In the genomic region with DNA sequence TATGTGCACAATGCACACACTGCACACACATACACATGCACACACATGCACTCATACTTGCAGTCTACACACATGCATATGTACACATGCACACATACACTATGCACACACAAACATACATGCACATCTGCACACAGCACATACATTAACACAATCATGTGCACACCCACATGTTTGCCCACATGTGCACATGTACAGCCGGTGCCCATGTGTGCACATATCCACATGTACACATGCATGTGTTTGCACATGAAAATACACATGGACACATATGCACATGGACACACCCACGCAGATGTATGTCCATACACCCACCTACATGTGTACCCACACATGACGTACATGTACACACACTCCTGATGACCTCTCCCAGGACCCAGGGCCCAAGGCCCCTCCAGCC, we compare ENCODE assay signal across 32 cellular contexts.
"Had no signal": no experiment of that assay in that cellular context is flagged by ENCODE, and none has a peak within 500 bp of the region (broad histone marks: within the 10 kb centered on the region; RNA-seq: fewer than 3 reads in every experiment).

No MANE protein-coding gene starts in this region.

- H3K27ac ChIP-seq: adrenal gland, body of pancreas, cardiac muscle cell, coronary artery, dorsolateral prefrontal cortex had no signal

- H3K4me3 ChIP-seq: adrenal gland, body of pancreas, cardiac muscle cell, coronary artery, dorsolateral prefrontal cortex had no signal

- H3K9me3 Mint-ChIP-seq: activated naive CD4-positive, alpha-beta T cell treated with anti-CD3 and anti-CD28 coated beads, Interleukin-2, amount 50 U/mL, for 24 hours had no signal

- FAIRE-seq: frontal cortex had no signal

- H3K4me3 Mint-ChIP-seq: activated CD4-positive, alpha-beta memory T cell treated with anti-CD3 and anti-CD28 coated beads for 36 hours; activated CD4-positive, alpha-beta T cell treated with anti-CD3 and anti-CD28 coated beads for 36 hours; activated CD4-positive, alpha-beta T cell treated with anti-CD3 and anti-CD28 coated beads, Interleukin-2, amount 10 ng/mL, durations not matched to agents 24 days and 14 days; activated CD8-positive, alpha-beta memory T cell treated with anti-CD3 and anti-CD28 coated beads, Interleukin-2, amount 10 ng/mL, durations not matched to agents 7 days and 5 days; activated CD8-positive, alpha-beta T cell treated with anti-CD3 and anti-CD28 coated beads, Interleukin-2, amount 10 ng/mL, durations not matched to agents 7 days and 5 days; activated naive CD4-positive, alpha-beta T cell treated with anti-CD3 and anti-CD28 coated beads for 36 hours; activated naive CD4-positive, alpha-beta T cell treated with anti-CD3 and anti-CD28 coated beads, Interleukin-2, amount 50 U/mL, for 24 hours; activated naive CD8-positive, alpha-beta T cell treated with anti-CD3 and anti-CD28 coated beads for 36 hours; activated naive CD8-positive, alpha-beta T cell treated with anti-CD3 and anti-CD28 coated beads, Interleukin-2, amount 50 U/mL, for 24 hours; activated T-helper 1 cell treated with anti-CD3 and anti-CD28 coated beads, Interleukin-12 subunit alpha, Interleukin-12 subunit beta, Interleukin-2, Interleukin-4 antibody, amounts not matched to agents 30 ng/mL and 10 ng/mL and 1 ng/mL, durations not matched to agents 14 hours and 24 hours and 36 hours; dendritic cell treated with granulocyte-macrophage colony-stimulating factor and Interleukin-4, amounts not matched to agents 40 ng/mL and 50 ng/mL, for 4 days had no signal

- H3K4me1 ChIP-seq: adrenal gland, body of pancreas had no signal

- H3K27ac Mint-ChIP-seq: activated CD4-positive, alpha-beta memory T cell treated with anti-CD3 and anti-CD28 coated beads for 36 hours; activated CD4-positive, alpha-beta T cell treated with anti-CD3 and anti-CD28 coated beads for 36 hours; activated CD4-positive, alpha-beta T cell treated with anti-CD3 and anti-CD28 coated beads, Interleukin-2, amount 10 ng/mL, durations not matched to agents 24 days and 14 days; activated CD8-positive, alpha-beta memory T cell treated with anti-CD3 and anti-CD28 coated beads, Interleukin-2, amount 10 ng/mL, durations not matched to agents 7 days and 5 days; activated CD8-positive, alpha-beta T cell treated with anti-CD3 and anti-CD28 coated beads, Interleukin-2, amount 10 ng/mL, durations not matched to agents 7 days and 5 days; activated naive CD4-positive, alpha-beta T cell treated with anti-CD3 and anti-CD28 coated beads for 36 hours; activated naive CD4-positive, alpha-beta T cell treated with anti-CD3 and anti-CD28 coated beads, Interleukin-2, amount 50 U/mL, for 24 hours; activated naive CD8-positive, alpha-beta T cell treated with anti-CD3 and anti-CD28 coated beads for 36 hours; activated naive CD8-positive, alpha-beta T cell treated with anti-CD3 and anti-CD28 coated beads, Interleukin-2, amount 50 U/mL, for 24 hours; activated T-helper 1 cell treated with anti-CD3 and anti-CD28 coated beads, Interleukin-12 subunit alpha, Interleukin-12 subunit beta, Interleukin-2, Interleukin-4 antibody, amounts not matched to agents 30 ng/mL and 10 ng/mL and 1 ng/mL, durations not matched to agents 14 hours and 24 hours and 36 hours; activated T-helper 2 cell treated with anti-CD3 and anti-CD28 coated beads, Interferon-gamma antibody, Interleukin-2, Interleukin-4, amounts not matched to agents 10 μg/mL and 5 μg/mL and 100 μg/mL, durations not matched to agents 14 hours and 24 hours and 36 hours; dendritic cell treated with granulocyte-macrophage colony-stimulating factor and Interleukin-4, amounts not matched to agents 40 ng/mL and 50 ng/mL, for 4 days had no signal

- H3K9me3 ChIP-seq: adrenal gland, body of pancreas had no signal

- H3K36me3 Mint-ChIP-seq: activated CD4-positive, alpha-beta memory T cell treated with anti-CD3 and anti-CD28 coated beads for 36 hours; activated CD8-positive, alpha-beta memory T cell treated with anti-CD3 and anti-CD28 coated beads, Interleukin-2, amount 10 ng/mL, durations not matched to agents 7 days and 5 days; activated naive CD4-positive, alpha-beta T cell treated with anti-CD3 and anti-CD28 coated beads, Interleukin-2, amount 50 U/mL, for 24 hours; activated naive CD8-positive, alpha-beta T cell treated with anti-CD3 and anti-CD28 coated beads for 36 hours had no signal

- H3K36me3 ChIP-seq: adrenal gland, cardiac muscle cell had no signal

- ATAC-seq: activated CD4-positive, alpha-beta T cell treated with anti-CD3 and anti-CD28 coated beads for 36 hours; activated CD8-positive, alpha-beta memory T cell treated with anti-CD3 and anti-CD28 coated beads, Interleukin-2, amount 10 ng/mL, durations not matched to agents 7 days and 5 days; activated CD8-positive, alpha-beta T cell treated with anti-CD3 and anti-CD28 coated beads, Interleukin-2, amount 10 ng/mL, durations not matched to agents 7 days and 5 days; activated naive CD8-positive, alpha-beta T cell treated with anti-CD3 and anti-CD28 coated beads, Interleukin-2, amount 50 U/mL, for 24 hours; body of pancreas; esophagus mucosa had no signal

- H3K4me1 Mint-ChIP-seq: activated CD4-positive, alpha-beta T cell treated with anti-CD3 and anti-CD28 coated beads for 36 hours; activated CD4-positive, alpha-beta T cell treated with anti-CD3 and anti-CD28 coated beads, Interleukin-2, amount 10 ng/mL, durations not matched to agents 24 days and 14 days; activated CD8-positive, alpha-beta memory T cell treated with anti-CD3 and anti-CD28 coated beads, Interleukin-2, amount 10 ng/mL, durations not matched to agents 7 days and 5 days; activated naive CD4-positive, alpha-beta T cell treated with anti-CD3 and anti-CD28 coated beads, Interleukin-2, amount 50 U/mL, for 24 hours; activated naive CD8-positive, alpha-beta T cell treated with anti-CD3 and anti-CD28 coated beads for 36 hours; activated naive CD8-positive, alpha-beta T cell treated with anti-CD3 and anti-CD28 coated beads, Interleukin-2, amount 50 U/mL, for 24 hours had no signal

- DNase-seq: activated CD4-positive, alpha-beta memory T cell treated with anti-CD3 and anti-CD28 coated beads for 36 hours; activated CD4-positive, alpha-beta T cell treated with anti-CD3 and anti-CD28 coated beads for 36 hours; activated CD4-positive, alpha-beta T cell treated with anti-CD3 and anti-CD28 coated beads, Interleukin-2, amount 10 ng/mL, durations not matched to agents 24 days and 14 days; activated CD4-positive, CD25-positive, alpha-beta regulatory T cell; activated CD4-positive, CD25-positive, alpha-beta regulatory T cell treated with anti-CD3 and anti-CD28 coated beads, Interleukin-2, amount 50 U/mL, for 72 hours; activated CD8-positive, alpha-beta memory T cell treated with anti-CD3 and anti-CD28 coated beads, Interleukin-2, amount 10 ng/mL, durations not matched to agents 7 days and 5 days; activated CD8-positive, alpha-beta memory T cell treated with anti-CD3 and anti-CD28 coated beads, Interleukin-2, amount 50 U/mL, for 4 hours; activated CD8-positive, alpha-beta T cell treated with anti-CD3 and anti-CD28 coated beads, Interleukin-2, amount 10 ng/mL, durations not matched to agents 7 days and 5 days; activated effector memory CD4-positive, alpha-beta T cell treated with anti-CD3 and anti-CD28 coated beads, Interleukin-2, amount 50 U/mL, for 16 hours; activated naive CD4-positive, alpha-beta T cell treated with anti-CD3 and anti-CD28 coated beads for 36 hours; activated naive CD8-positive, alpha-beta T cell treated with anti-CD3 and anti-CD28 coated beads for 36 hours; activated naive CD8-positive, alpha-beta T cell treated with anti-CD3 and anti-CD28 coated beads, Interleukin-2, amount 50 U/mL, for 24 hours; activated T-cell treated with anti-CD3 and anti-CD28 coated beads, Interleukin-2, amount 50 U/mL, for 1 hour; activated T-cell treated with anti-CD3 and anti-CD28 coated beads, Interleukin-2, amount 50 U/mL, for 48 hours; adrenal gland; amygdala; aorta; body of pancreas; central memory CD4-positive, alpha-beta T cell; dorsolateral prefrontal cortex; effector memory CD4-positive, alpha-beta T cell; foreskin fibroblast; head of caudate nucleus; T-helper 2 cell had no signal

- H3K27me3 Mint-ChIP-seq: activated CD4-positive, alpha-beta memory T cell treated with anti-CD3 and anti-CD28 coated beads for 36 hours; activated CD4-positive, alpha-beta T cell treated with anti-CD3 and anti-CD28 coated beads for 36 hours; activated CD4-positive, alpha-beta T cell treated with anti-CD3 and anti-CD28 coated beads, Interleukin-2, amount 10 ng/mL, durations not matched to agents 24 days and 14 days; activated CD8-positive, alpha-beta memory T cell treated with anti-CD3 and anti-CD28 coated beads, Interleukin-2, amount 10 ng/mL, durations not matched to agents 7 days and 5 days; activated naive CD4-positive, alpha-beta T cell treated with anti-CD3 and anti-CD28 coated beads, Interleukin-2, amount 50 U/mL, for 24 hours; activated naive CD8-positive, alpha-beta T cell treated with anti-CD3 and anti-CD28 coated beads for 36 hours; activated naive CD8-positive, alpha-beta T cell treated with anti-CD3 and anti-CD28 coated beads, Interleukin-2, amount 50 U/mL, for 24 hours had no signal

- H3K27me3 ChIP-seq: adrenal gland, body of pancreas, cardiac muscle cell, dorsolateral prefrontal cortex had no signal
